Comparison of ENCODE assay signal across 11 cellular contexts in genomic region chr12:109460538-109460937, GRCh38. TPM values are rescaled to one million over a fixed set of nuclear protein-coding genes. Genes with fewer than 3 reads are reported as not detected.
DNase-seq lines count a peak whose midpoint lies in the region; ATAC-seq, FAIRE-seq and TF ChIP-seq lines count a peak whose summit lies in the region.
"Had no signal": no experiment of that assay in that cellular context is flagged by ENCODE, and none has a peak within 500 bp of the region (broad histone marks: within the 10 kb centered on the region; RNA-seq: fewer than 3 reads in every experiment).

No MANE protein-coding gene starts in this region.

- no peak for FAIRE-seq in GM19239 (lab: Jason Lieb, UNC)
- FAIRE-seq: frontal cortex had no signal

- H3K4me3 ChIP-seq in AG04450 (ENCODE audit: low read depth, low read length) (no peak overlapping the region), right atrium auricular region (no peak overlapping the region), psoas muscle (no peak overlapping the region)

- intact Hi-C loops in psoas muscle (cut with DNase I) = no loop called here

- H3K9me3 ChIP-seq in AG04450 (ENCODE audit: control insufficient read depth, insufficient read depth, low read length) (no peaks in the 10 kb centered on the region), right atrium auricular region (no peaks in the 10 kb centered on the region), psoas muscle (no peaks in the 10 kb centered on the region)

- WGBS in psoas muscle, 3 donors = 85 to 89% (median 88%) methylated on average over 12 to 13 of the region's 13 CpGs

- H3K4me1 ChIP-seq in right atrium auricular region (peaks cover 0 to 83% of the 10 kb centered on the region in 2 donors), psoas muscle (peaks cover 48% of the 10 kb centered on the region)

- no peak for TF ChIP-seq CTCF in AG04450 (IDR thresholded peaks at IDR 0.05; ENCODE audit: low read depth, low read length)
- no peak for TF ChIP-seq CTCF in RWPE1 (conservative IDR thresholded peaks at IDR 0.05; ENCODE audit: low read depth)
- TF ChIP-seq CTCF in right atrium auricular region (IDR thresholded peaks at IDR 0.05) = no peak
- no peak for TF ChIP-seq CTCF in psoas muscle (IDR thresholded peaks at IDR 0.05)

- no peak for DNase-seq in AG04450 (ENCODE audit: low read depth, low spot score)
- no peak for DNase-seq in RWPE1 (ENCODE audit: low spot score)
- no peak for DNase-seq in right atrium auricular region (ENCODE audit: low spot score)
- no peak for DNase-seq in psoas muscle
- no peak for DNase-seq in GM19239 (ENCODE audit: insufficient read length, low spot score)
- no peak for DNase-seq in glomerular visceral epithelial cell (ENCODE audit: extremely low spot score)
- DNase-seq: activated CD4-positive, CD25-positive, alpha-beta regulatory T cell treated with anti-CD3 and anti-CD28 coated beads, Interleukin-2, amount 50 U/mL, for 72 hours; NCI-H1417 treated with DMSO at 0.1 percent for 48 hours had no signal

- no peaks in the 10 kb centered on the region for H3K27me3 ChIP-seq in AG04450 (ENCODE audit: control insufficient read depth, insufficient read depth, low read length)
- H3K27me3 ChIP-seq in right atrium auricular region = no peaks in the 10 kb centered on the region
- no peaks in the 10 kb centered on the region for H3K27me3 ChIP-seq in psoas muscle (ENCODE audit: insufficient read depth in 3 of 3, low read length in 2 of 3)

- POLR2A ChIA-PET in AG04450 (lab: Yijun Ruan, JAX) (interaction anchor here (0.9 kb wide), 1 partner anchor 17 kb away, joined by 4 read pairs; the partner anchor contains the start of genes KCTD10 and UBE3B), RWPE1 (lab: Yijun Ruan, JAX; ENCODE audit: low non-redundant PET) (no interaction called here)

- H3K36me3 ChIP-seq in right atrium auricular region (peaks cover 35% of the 10 kb centered on the region), psoas muscle (ENCODE audit: insufficient read depth in 1 of 2, low read depth in 1 of 2) (peaks cover 2 to 56% of the 10 kb centered on the region in 2 donors)

- CTCF ChIA-PET in AG04450 (lab: Charles Lee) (interaction anchor here (2.0 kb wide), 1 partner anchor 32 kb away, joined by 7 read pairs; no protein-coding TSS in a partner anchor), RWPE1 (lab: Yijun Ruan, JAX) (no interaction called here)

- ATAC-seq in psoas muscle (no peak), GM21619 (IDR thresholded peaks at IDR 0.05; ENCODE audit: unreplicated experiment) (no peak), HG03571 (IDR thresholded peaks at IDR 0.05; ENCODE audit: unreplicated experiment) (no peak)

- H3K27ac ChIP-seq in AG04450 (ENCODE audit: low read depth, low read length) (peak overlapping the region; percentile 98), RWPE1 (peak overlapping the region; percentile 97), right atrium auricular region (peak overlapping the region; percentile 94 to 99), psoas muscle (peak overlapping the region; percentile 89)

RNA-seq across cellular contexts. Expression of gene KCTD10, which starts 16.6 kb away (rescaled TPM):
- 119 and 128 TPM in 2 replicates for polyA plus RNA-seq in AG04450 (2011; rRNA removed)
- 297 and 364 TPM in 2 replicates for polyA minus RNA-seq in AG04450 (2011; rRNA and poly(A)+ RNA removed)
- total RNA-seq in right atrium auricular region = 10 to 100 TPM; 34.4 to 55.9 TPM
- total RNA-seq in psoas muscle = 10 to 100 TPM; 13.0 to 21.8 (median 17.9) TPM
- polyA plus RNA-seq in psoas muscle = 10 to 100 TPM in 2 of 3 donors, 1 to 10 TPM in 1; 7.4 to 16.0 (median 11.6) TPM

RNA-seq across cellular contexts. Expression of gene UBE3B, which starts 16.9 kb away (rescaled TPM):
- polyA plus RNA-seq in AG04450 (2011; rRNA removed) = 40.5 and 42.8 TPM in 2 replicates
- 78.1 and 83.4 TPM in 2 replicates for polyA minus RNA-seq in AG04450 (2011; rRNA and poly(A)+ RNA removed)
- total RNA-seq in right atrium auricular region = 10 to 100 TPM; 41.7 to 71.8 TPM
- total RNA-seq in psoas muscle = 10 to 100 TPM; 41.7 to 50.8 (median 46.3) TPM
- 10 to 100 TPM; 13.5 to 45.0 (median 14.4) TPM for polyA plus RNA-seq in psoas muscle
